Comparison of ENCODE assay signal across 10 cellular contexts in the genomic region with DNA sequence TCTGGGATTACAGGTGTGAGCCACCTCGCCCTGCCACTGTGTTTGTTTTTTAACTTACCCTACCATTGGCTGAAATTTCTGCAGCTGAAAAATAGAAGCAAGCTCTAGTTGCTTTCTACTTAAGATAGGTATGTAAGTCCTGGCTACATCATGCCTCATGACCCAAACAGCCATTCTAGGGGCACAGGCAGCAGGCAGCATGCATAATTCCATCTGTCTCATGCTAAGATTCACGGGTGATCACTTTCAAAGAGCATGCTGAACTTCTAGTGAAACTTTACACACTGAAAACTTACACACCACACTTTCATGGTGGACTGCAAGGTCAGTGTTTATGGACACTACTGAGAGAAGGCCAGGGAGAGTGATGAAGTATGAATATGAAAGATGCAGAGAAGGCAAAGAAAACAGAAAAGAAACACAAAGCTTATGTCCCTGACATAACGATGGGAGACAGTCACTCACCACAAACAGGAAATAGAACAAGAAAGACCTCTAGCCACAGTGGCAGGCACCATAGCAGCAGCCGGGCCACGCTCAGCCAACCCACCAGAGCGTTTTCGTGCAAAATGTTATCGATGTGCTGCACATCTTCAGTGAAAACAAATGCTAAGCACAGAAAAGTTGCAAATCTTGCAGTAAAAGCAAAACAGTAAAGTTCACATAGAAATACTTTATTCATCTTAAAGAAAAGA.
DNase-seq lines count a peak whose midpoint lies in the region; ATAC-seq and TF ChIP-seq lines count a peak whose summit lies in the region.
"Had no signal": no experiment of that assay in that cellular context is flagged by ENCODE, and none has a peak within 500 bp of the region (broad histone marks: within the 10 kb centered on the region; RNA-seq: fewer than 3 reads in every experiment).

No MANE protein-coding gene starts in this region.

- POLR2A ChIA-PET in CD8-positive, alpha-beta T cell (lab: Charles Lee), result interaction anchor here (0.6 to 2.1 kb wide), 6 partner anchors 11 to 786 kb away, joined by 3 to 11 read pairs (median 4); no protein-coding TSS in a partner anchor

- intact Hi-C loops in CD8-positive, alpha-beta T cell (cut with DNase I, micrococcal nuclease), result loop anchor here in 1 of 2 experiments (1.0 to 10.0 kb wide), 6 partner anchors 14 to 313 kb away; no protein-coding TSS in a partner anchor

- no peaks in the 10 kb centered on the region for H3K27me3 Mint-ChIP-seq in CD8-positive, alpha-beta T cell (ENCODE audit: low read depth)
- peaks cover 1 to 7% (median 3%) of the 10 kb centered on the region in 3 donors for H3K27me3 Mint-ChIP-seq in immature natural killer cell (ENCODE audit: low read depth in 3 of 3)
- H3K27me3 Mint-ChIP-seq in glutamatergic neuron (ENCODE audit: unreplicated experiment), result no peaks in the 10 kb centered on the region

- CTCF ChIA-PET in CD8-positive, alpha-beta T cell (lab: Charles Lee), result interaction anchor here (1.0 to 1.1 kb wide), 2 partner anchors 49 to 113 kb away, joined by 4 read pairs; no protein-coding TSS in a partner anchor

- H3K4me1 ChIP-seq in CD8-positive, alpha-beta T cell (ENCODE audit: insufficient read depth, low read length), result peaks cover 34% of the 10 kb centered on the region
- H3K4me1 ChIP-seq: ascending aorta had no signal

- peak; percentile 9 to 73 (median 52) for DNase-seq in CD8-positive, alpha-beta T cell
- peak; percentile 6 to 21 for DNase-seq in activated CD4-positive, alpha-beta T cell treated with anti-CD3 and anti-CD28 coated beads, Interleukin-2, amount 50 U/mL, for 4 hours
- DNase-seq in immature natural killer cell, result peak; percentile 26 to 53 (median 37)
- DNase-seq in GM20000 (ENCODE audit: low spot score), result no peak
- DNase-seq in globus pallidus (ENCODE audit: low spot score), result no peak
- DNase-seq in glutamatergic neuron, result no peak

- H3K36me3 ChIP-seq in CD8-positive, alpha-beta T cell (ENCODE audit: insufficient read depth, low read length), result no peaks in the 10 kb centered on the region
- H3K36me3 ChIP-seq: ascending aorta had no signal

- no peak overlapping the region for H3K27ac ChIP-seq in CD8-positive, alpha-beta T cell (ENCODE audit: low read depth, low read length)
- H3K27ac ChIP-seq: ascending aorta had no signal

- peak overlapping the region; percentile 1 for H3K4me3 ChIP-seq in CD8-positive, alpha-beta T cell (ENCODE audit: low read depth, low read length)
- H3K4me3 ChIP-seq: ascending aorta had no signal

- H3K9me3 ChIP-seq in CD8-positive, alpha-beta T cell (ENCODE audit: low read length), result no peaks in the 10 kb centered on the region

- H3K27ac Mint-ChIP-seq in CD8-positive, alpha-beta T cell, result peak overlapping the region; percentile 60
- peak overlapping the region; percentile 0 to 86 (median 74) for H3K27ac Mint-ChIP-seq in immature natural killer cell
- no peak overlapping the region for H3K27ac Mint-ChIP-seq in glutamatergic neuron (ENCODE audit: unreplicated experiment)

- peak overlapping the region; percentile 58 for H3K4me3 Mint-ChIP-seq in CD8-positive, alpha-beta T cell
- H3K4me3 Mint-ChIP-seq in immature natural killer cell (peak overlapping the region; percentile 63 to 82 (median 79)), glutamatergic neuron (ENCODE audit: unreplicated experiment) (no peak overlapping the region)

- peaks cover 58% of the 10 kb centered on the region for H3K4me1 Mint-ChIP-seq in CD8-positive, alpha-beta T cell (ENCODE audit: low read depth)
- H3K4me1 Mint-ChIP-seq in immature natural killer cell (peaks cover 53 to 56% of the 10 kb centered on the region in 2 donors), glutamatergic neuron (ENCODE audit: low read depth, unreplicated experiment) (peaks cover 2% of the 10 kb centered on the region)

- H3K27me3 ChIP-seq in CD8-positive, alpha-beta T cell (ENCODE audit: insufficient read depth, low read length), result no peaks in the 10 kb centered on the region
- H3K27me3 ChIP-seq: ascending aorta had no signal

- TF ChIP-seq CTCF in CD8-positive, alpha-beta T cell (IDR thresholded peaks at IDR 0.05), result no peak
- TF ChIP-seq CTCF in GM20000 (IDR thresholded peaks at IDR 0.05; ENCODE audit: extremely low read depth, missing control alignments) (no peak), glutamatergic neuron (IDR thresholded peaks at IDR 0.05; ENCODE audit: partially characterized antibody, unreplicated experiment) (no peak)

- peak; percentile 90 for ATAC-seq in CD8-positive, alpha-beta T cell
- peak; percentile 64 for ATAC-seq in HG02938 (IDR thresholded peaks at IDR 0.05; ENCODE audit: unreplicated experiment)
- no peak for ATAC-seq in esophagus mucosa
- ATAC-seq: Panc1 had no signal

- H3K9me3 Mint-ChIP-seq in CD8-positive, alpha-beta T cell, result no peaks in the 10 kb centered on the region
- H3K9me3 Mint-ChIP-seq in immature natural killer cell (peaks cover 0 to 2% (median 2%) of the 10 kb centered on the region in 6 donors), glutamatergic neuron (ENCODE audit: unreplicated experiment) (no peaks in the 10 kb centered on the region)

- H3K36me3 Mint-ChIP-seq in CD8-positive, alpha-beta T cell, result no peaks in the 10 kb centered on the region
- H3K36me3 Mint-ChIP-seq in immature natural killer cell (no peaks in the 10 kb centered on the region), glutamatergic neuron (ENCODE audit: unreplicated experiment) (no peaks in the 10 kb centered on the region)

Comparison
In these comparisons a context has a peak if more than half of its experiments do, and no peak if none do; other contexts are left out.
1. DNase-seq: peak in CD8-positive, alpha-beta T cell (7 of 7), activated CD4-positive, alpha-beta T cell treated with anti-CD3 and anti-CD28 coated beads, Interleukin-2, amount 50 U/mL, for 4 hours (2 of 2) and immature natural killer cell (3 of 3); none in GM20000 (single experiment), globus pallidus (single experiment) and glutamatergic neuron (single experiment).